In genomic region chr9:108768739-108769138, GRCh38 we compare ENCODE assay signal across 9 cellular contexts.
"Had no signal": no experiment of that assay in that cellular context is flagged by ENCODE, and none has a peak within 500 bp of the region (broad histone marks: within the 10 kb centered on the region; RNA-seq: fewer than 3 reads in every experiment).

No MANE protein-coding gene starts in this region.

- ATAC-seq: HCT116, HepG2, K562 had no signal

- H3K27ac Mint-ChIP-seq: HFFc6 had no signal

- FAIRE-seq: HepG2, K562 had no signal

- H3K9me3 Mint-ChIP-seq: HFFc6 had no signal

- H3K4me3 ChIP-seq: HAP-1, K562 had no signal

- H3K27ac ChIP-seq: HL-60 had no signal

- DNase-seq: GOT3, H7, HFFc6, IMR-90 had no signal

- H3K4me3 Mint-ChIP-seq: HFFc6 had no signal

- H3K4me1 ChIP-seq: HAP-1 had no signal

- H3K36me3 ChIP-seq: HAP-1 had no signal
